ENCODE assay signal across 14 cellular contexts in the genomic region with DNA sequence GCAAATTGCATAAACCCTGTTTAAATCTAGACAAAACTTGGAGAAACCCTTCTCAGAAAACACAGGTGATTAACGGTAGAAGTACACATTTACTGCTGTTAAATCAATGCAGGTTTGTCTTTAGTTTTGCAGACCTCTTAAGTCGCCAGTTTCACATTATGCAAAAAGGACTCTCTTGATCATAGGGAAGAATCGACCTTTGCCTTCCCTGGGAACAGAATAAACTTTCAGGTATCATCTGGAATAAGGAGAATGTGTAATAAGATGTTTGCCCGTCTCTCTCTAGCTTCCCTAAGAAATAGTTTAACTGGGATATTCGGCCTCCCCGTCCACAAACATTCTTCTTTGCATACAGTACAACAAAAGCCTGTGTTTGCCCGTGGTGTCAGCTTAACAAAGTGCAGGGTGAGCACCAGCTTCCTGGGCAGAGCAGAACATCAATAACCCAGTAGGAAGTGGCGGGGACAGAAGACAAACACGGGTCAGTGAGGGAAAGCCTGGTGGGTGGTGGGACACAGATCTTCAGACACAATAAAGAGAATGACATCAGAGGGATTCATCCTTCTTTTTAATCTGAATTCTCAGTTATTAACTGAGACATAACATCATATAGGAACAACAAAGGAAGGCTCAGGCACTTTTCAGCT.
DNase-seq lines count a peak whose midpoint lies in the region; ATAC-seq and TF ChIP-seq lines count a peak whose summit lies in the region.
"Had no signal": no experiment of that assay in that cellular context is flagged by ENCODE, and none has a peak within 500 bp of the region (broad histone marks: within the 10 kb centered on the region; RNA-seq: fewer than 3 reads in every experiment).

No MANE protein-coding gene starts in this region.

- no peak for TF ChIP-seq CTCF in neural crest cell (conservative IDR thresholded peaks at IDR 0.05)

- peak overlapping the region; percentile 50 for H3K4me3 Mint-ChIP-seq in neural crest cell
- H3K4me3 Mint-ChIP-seq: activated T-cell treated with anti-CD3 and anti-CD28 coated beads, Interleukin-2, amount 50 U/mL, for 24 hours; stimulated activated naive CD8-positive, alpha-beta T cell treated with anti-CD3 and anti-CD28 coated beads, Interleukin-15, amount 100 ng/mL, for 72 hours had no signal

- H3K36me3 Mint-ChIP-seq in neural crest cell (ENCODE audit: low read depth): peaks cover 4% of the 10 kb centered on the region

- ATAC-seq in GM21786 (IDR thresholded peaks at IDR 0.05; ENCODE audit: unreplicated experiment) (no peak), GM18909 (IDR thresholded peaks at IDR 0.05; ENCODE audit: poor library complexity, unreplicated experiment) (no peak)
- ATAC-seq: stimulated activated naive CD8-positive, alpha-beta T cell treated with anti-CD3 and anti-CD28 coated beads, Interleukin-15, amount 100 ng/mL, for 72 hours had no signal

- H3K9me3 Mint-ChIP-seq in neural crest cell: peaks cover 8% of the 10 kb centered on the region

- H3K27ac Mint-ChIP-seq in neural crest cell (ENCODE audit: unreplicated experiment): peak overlapping the region; percentile 89
- H3K27ac Mint-ChIP-seq: activated T-cell treated with anti-CD3 and anti-CD28 coated beads, Interleukin-2, amount 50 U/mL, for 24 hours; stimulated activated naive CD8-positive, alpha-beta T cell treated with anti-CD3 and anti-CD28 coated beads, Interleukin-15, amount 100 ng/mL, for 72 hours had no signal

- no peaks in the 10 kb centered on the region for H3K27me3 Mint-ChIP-seq in neural crest cell (ENCODE audit: low read depth)
- H3K27me3 Mint-ChIP-seq: activated T-cell treated with anti-CD3 and anti-CD28 coated beads, Interleukin-2, amount 50 U/mL, for 24 hours; stimulated activated naive CD8-positive, alpha-beta T cell treated with anti-CD3 and anti-CD28 coated beads, Interleukin-15, amount 100 ng/mL, for 72 hours had no signal

- H3K4me1 Mint-ChIP-seq in neural crest cell: peaks cover 10% of the 10 kb centered on the region
- H3K4me1 Mint-ChIP-seq: stimulated activated naive CD8-positive, alpha-beta T cell treated with anti-CD3 and anti-CD28 coated beads, Interleukin-15, amount 100 ng/mL, for 72 hours had no signal

- DNase-seq in ELR (ENCODE audit: low read depth): peak; percentile 2
- peak; percentile 25 for DNase-seq in NCI-H2227 (lab: John Stamatoyannopoulos, UW; ENCODE audit: unreplicated experiment)
- peak; percentile 47 for DNase-seq in astrocyte of the hippocampus (ENCODE audit: low read depth, low spot score)
- DNase-seq in neural crest cell (ENCODE audit: low read depth, low spot score): no peak
- no peak for DNase-seq in activated CD4-positive, alpha-beta T cell treated with anti-CD3 and anti-CD28 coated beads, Interleukin-2, amount 50 U/mL, for 48 hours
- DNase-seq in NOMO-1 (lab: John Stamatoyannopoulos, UW; ENCODE audit: unreplicated experiment in 2 of 2): no peak
- DNase-seq: activated CD4-positive, CD25-positive, alpha-beta regulatory T cell treated with anti-CD3 and anti-CD28 coated beads, Interleukin-2, amount 50 U/mL, for 72 hours; activated T-cell treated with anti-CD3 and anti-CD28 coated beads, Interleukin-2, amount 50 U/mL, for 24 hours; GDM1; GM23248; stimulated activated naive CD8-positive, alpha-beta T cell treated with anti-CD3 and anti-CD28 coated beads, Interleukin-15, amount 100 ng/mL, for 72 hours; SW 1271 had no signal

Comparison
In these comparisons a context has a peak if more than half of its experiments do, and no peak if none do; other contexts are left out.
1. DNase-seq: peak in ELR (single experiment), NCI-H2227 (single experiment) and astrocyte of the hippocampus (single experiment); none in neural crest cell (single experiment), activated CD4-positive, alpha-beta T cell treated with anti-CD3 and anti-CD28 coated beads, Interleukin-2, amount 50 U/mL, for 48 hours (0 of 2) and NOMO-1 (0 of 2).